Comparison of ENCODE assay signal across 7 cellular contexts in the genomic region with DNA sequence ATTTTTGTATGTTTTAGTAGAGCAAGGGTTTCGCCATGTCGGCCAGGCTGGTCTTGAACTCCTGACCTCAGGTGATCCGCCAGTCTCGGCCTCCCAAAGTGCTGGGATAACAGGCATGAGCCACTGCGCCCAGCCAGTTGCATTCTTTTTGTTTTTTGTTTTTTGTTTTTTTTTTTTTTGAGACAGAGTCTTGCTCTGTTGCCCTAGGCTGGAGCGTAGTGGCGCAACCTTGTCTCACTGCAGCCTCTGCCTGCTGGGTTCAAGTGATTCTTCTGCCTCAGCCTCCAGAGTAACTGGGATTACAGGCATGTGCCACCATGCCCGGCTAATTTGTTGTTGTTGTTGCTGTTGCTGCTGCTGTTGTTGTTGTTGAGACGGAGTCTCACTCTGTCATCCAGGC. TPM values are rescaled to one million over a fixed set of nuclear protein-coding genes. Genes with fewer than 3 reads are reported as not detected.
"Had no signal": no experiment of that assay in that cellular context is flagged by ENCODE, and none has a peak within 500 bp of the region (broad histone marks: within the 10 kb centered on the region; RNA-seq: fewer than 3 reads in every experiment).

No MANE protein-coding gene starts in this region.

RNA-seq across cellular contexts. Expression of a gene that starts 21.3 kb away (rescaled TPM):
- total RNA-seq: GM23248, H7 had no signal

RNA-seq across cellular contexts. Expression of a gene that starts 29.4 kb away (rescaled TPM):
- total RNA-seq: GM23248, GM23338, H1, H4, H7, H9, HFFc6 had no signal
- polyA plus RNA-seq: GM23248, GM23338 had no signal
